In genomic region chr15:98896002-98896721, GRCh38 we compare ENCODE assay signal across 10 cellular contexts.
DNase-seq lines count a peak whose midpoint lies in the region; ATAC-seq and TF ChIP-seq lines count a peak whose summit lies in the region.
"Had no signal": no experiment of that assay in that cellular context is flagged by ENCODE, and none has a peak within 500 bp of the region (broad histone marks: within the 10 kb centered on the region; RNA-seq: fewer than 3 reads in every experiment).

No MANE protein-coding gene starts in this region.

- no peak overlapping the region for H3K4me3 ChIP-seq in heart left ventricle
- H3K4me3 ChIP-seq in breast epithelium: no peak overlapping the region
- no peak overlapping the region for H3K4me3 ChIP-seq in uterus

- DNase-seq in heart left ventricle (no peak), cardiac septum (ENCODE audit: low spot score) (no peak), breast epithelium (ENCODE audit: low spot score in 2 of 2) (no peak), left kidney (ENCODE audit: low read depth, low spot score) (peak; percentile 42), uterus (no peak), SK-N-DZ (ENCODE audit: low spot score) (no peak), KBM-7 (no peak), NCI-H82 (lab: John Stamatoyannopoulos, UW) (no peak)
- DNase-seq: activated CD4-positive, alpha-beta T cell treated with anti-CD3 and anti-CD28 coated beads for 36 hours; amygdala had no signal

- no peaks in the 10 kb centered on the region for H3K27me3 ChIP-seq in heart left ventricle
- no peaks in the 10 kb centered on the region for H3K27me3 ChIP-seq in breast epithelium
- H3K27me3 ChIP-seq in uterus: no peaks in the 10 kb centered on the region

- no peak for TF ChIP-seq POLR2A in heart left ventricle (IDR thresholded peaks at IDR 0.05)
- TF ChIP-seq POLR2A in breast epithelium (IDR thresholded peaks at IDR 0.05): no peak
- no peak for TF ChIP-seq POLR2A in uterus (IDR thresholded peaks at IDR 0.05)

- H3K4me1 ChIP-seq in heart left ventricle (peaks cover 0 to 33% (median 7%) of the 10 kb centered on the region in 12 donors), breast epithelium (no peaks in the 10 kb centered on the region), uterus (no peaks in the 10 kb centered on the region)

- intact Hi-C loops in heart left ventricle (cut with DNase I) (loop anchor here in 1 of 10 donors (10.0 kb wide), 1 partner anchor 169 kb away; no protein-coding TSS in a partner anchor), cardiac septum (cut with DNase I) (no loop called here), breast epithelium (cut with DNase I; ENCODE audit: low total_unique reads) (no loop called here), uterus (cut with DNase I; ENCODE audit: low total_unique reads) (no loop called here)

- in situ Hi-C loops in KBM-7 (cut with MboI; ENCODE audit: low pct_unique_long_range_greater_than_20kb, low sequenced_read_pairs): no loop called here

- peak in 3 of 4 donors; percentile 15 to 72 (median 24) for ATAC-seq in heart left ventricle

- H3K27ac ChIP-seq in heart left ventricle (peak overlapping the region in 8 of 12 donors; percentile 8 to 63 (median 32)), breast epithelium (peak overlapping the region; percentile 51 to 53), uterus (peak overlapping the region; percentile 56 to 71)

- H3K36me3 ChIP-seq in heart left ventricle (peaks cover 0 to 60% (median 10%) of the 10 kb centered on the region in 9 donors), breast epithelium (peaks cover 4% of the 10 kb centered on the region), uterus (no peaks in the 10 kb centered on the region)

- H3K9me3 ChIP-seq in heart left ventricle (no peaks in the 10 kb centered on the region), breast epithelium (no peaks in the 10 kb centered on the region), uterus (no peaks in the 10 kb centered on the region)

- TF ChIP-seq CTCF in heart left ventricle (IDR thresholded peaks at IDR 0.05) (no peak), breast epithelium (IDR thresholded peaks at IDR 0.05) (no peak), uterus (IDR thresholded peaks at IDR 0.05) (no peak)

- whole genome bisulfite sequencing in heart left ventricle, 4 donors: 79 to 89% (median 84%) methylated on average over 5 of the region's 5 CpGs
